1 cellular context compared by ENCODE assay signal in genomic region chr21:36727886-36728285, GRCh38.
TF ChIP-seq lines count a peak whose summit lies in the region.

No MANE protein-coding gene starts in this region.

TF ChIP-seq in K562, 482 proteins besides CTCF, POLR2A, EP300 and RAD21:
- TF ChIP-seq ZNF318 (IDR thresholded peaks at IDR 0.05; ENCODE audit: borderline replicate concordance in 1 of 2, low read depth in 1 of 2) (no peak), PHTF2 (CRISPR knock-in tag; IDR thresholded peaks at IDR 0.05) (no peak), MBD1 (CRISPR knock-in tag; IDR thresholded peaks at IDR 0.05) (no peak)
